Comparison of ENCODE assay signal across 13 cellular contexts in the genomic region with DNA sequence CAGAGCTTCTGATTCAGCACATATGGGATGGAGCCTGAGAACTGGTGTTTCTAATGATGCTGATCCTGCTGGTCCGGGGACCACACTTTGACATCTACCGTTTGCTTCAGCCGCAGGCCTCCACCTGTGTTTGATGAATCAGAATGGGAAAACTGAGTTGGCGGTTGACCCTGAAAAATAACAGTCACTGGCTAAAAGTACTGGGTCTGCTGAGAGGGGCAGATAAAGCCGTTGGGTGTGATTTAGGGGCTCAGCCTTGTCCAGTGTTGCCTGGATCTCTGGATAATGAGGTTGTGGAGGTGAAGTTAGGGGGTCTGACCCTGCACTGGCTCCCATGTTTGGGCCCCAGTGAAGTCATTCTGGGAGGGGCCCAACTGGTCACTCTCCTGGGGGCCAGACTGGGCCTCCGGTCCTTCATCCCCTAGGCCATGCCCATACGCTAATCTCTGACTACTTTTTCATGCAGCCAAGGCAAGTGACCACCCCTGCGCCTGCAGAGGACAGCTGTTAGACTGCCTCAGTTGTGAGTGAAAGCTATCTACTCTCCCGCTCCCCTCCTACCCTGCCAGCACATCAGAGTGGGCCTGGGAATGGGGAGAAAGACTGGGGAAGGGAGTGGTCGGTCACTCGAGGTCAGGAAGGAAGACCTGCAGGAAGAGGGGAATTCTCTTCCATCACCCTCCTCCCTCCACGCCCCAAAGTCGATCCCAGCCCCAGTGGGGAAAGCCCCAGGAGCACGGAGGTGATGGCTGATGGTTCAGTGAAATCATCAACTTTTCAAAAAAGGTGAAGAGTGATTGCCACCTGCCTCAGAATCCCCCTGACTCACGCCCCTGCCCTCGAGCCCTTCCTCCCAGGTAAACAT. TPM values are rescaled to one million over a fixed set of nuclear protein-coding genes. Genes with fewer than 3 reads are reported as not detected.
DNase-seq lines count a peak whose midpoint lies in the region; ATAC-seq, FAIRE-seq and TF ChIP-seq lines count a peak whose summit lies in the region.
"Had no signal": no experiment of that assay in that cellular context is flagged by ENCODE, and none has a peak within 500 bp of the region (broad histone marks: within the 10 kb centered on the region; RNA-seq: fewer than 3 reads in every experiment).

No MANE protein-coding gene starts in this region.

- peak; percentile 51 for ATAC-seq in GM19351 (IDR thresholded peaks at IDR 0.05; ENCODE audit: unreplicated experiment)
- ATAC-seq in HG03045 (IDR thresholded peaks at IDR 0.05; ENCODE audit: unreplicated experiment), result peak; percentile 38
- ATAC-seq: body of pancreas had no signal

- no peaks in the 10 kb centered on the region for H4K20me1 ChIP-seq in astrocyte (ENCODE audit: insufficient read depth, low read length)

- H3K79me2 ChIP-seq in astrocyte (ENCODE audit: insufficient read depth, low read length), result no peaks in the 10 kb centered on the region

- FAIRE-seq in GM12891 (lab: Jason Lieb, UNC) (peak; percentile 67), astrocyte (lab: Jason Lieb, UNC) (no peak)

- DNase-seq in GM12891 (ENCODE audit: insufficient read length, low spot score) (no peak), astrocyte (ENCODE audit: low read depth) (peak; percentile 54), NCI-H2227 treated with DMSO at 0.1 percent for 48 hours (lab: John Stamatoyannopoulos, UW) (no peak), NOMO-1 (lab: John Stamatoyannopoulos, UW; ENCODE audit: unreplicated experiment in 2 of 2) (no peak), colonic mucosa (no peak)
- no peak for DNase-seq in activated CD4-positive, alpha-beta T cell treated with anti-CD3 and anti-CD28 coated beads, Interleukin-2, amount 10 ng/mL, durations not matched to agents 7 days and 5 days
- DNase-seq: body of pancreas; occipital lobe; SHP77; stimulated activated naive CD4-positive, alpha-beta T cell had no signal

- H3K27me3 ChIP-seq in astrocyte (ENCODE audit: insufficient read depth, low read length) (no peaks in the 10 kb centered on the region), colonic mucosa (no peaks in the 10 kb centered on the region)
- H3K27me3 ChIP-seq: BLaER1, body of pancreas had no signal

- peaks cover 33% of the 10 kb centered on the region for H3K36me3 Mint-ChIP-seq in astrocyte (ENCODE audit: low read depth, unreplicated experiment)
- H3K36me3 Mint-ChIP-seq in activated CD4-positive, alpha-beta T cell treated with anti-CD3 and anti-CD28 coated beads, Interleukin-2, amount 10 ng/mL, durations not matched to agents 7 days and 5 days (ENCODE audit: low read depth), result no peaks in the 10 kb centered on the region

- H3K9ac ChIP-seq in astrocyte (ENCODE audit: low read length), result no peak overlapping the region
- H3K9ac ChIP-seq in colonic mucosa (ENCODE audit: low read depth in 2 of 2, low read length in 2 of 2), result no peak overlapping the region
- H3K9ac ChIP-seq: BLaER1 had no signal

- POLR2A ChIA-PET in activated CD4-positive, alpha-beta T cell treated with anti-CD3 and anti-CD28 coated beads, Interleukin-2, amount 10 ng/mL, durations not matched to agents 7 days and 5 days (lab: Charles Lee), result no interaction called here

- peak overlapping the region; percentile 17 for H3K27ac ChIP-seq in astrocyte (ENCODE audit: low read depth, low read length)
- H3K27ac ChIP-seq in colonic mucosa, result no peak overlapping the region
- H3K27ac ChIP-seq: BLaER1, body of pancreas had no signal

- H3K4me2 ChIP-seq in astrocyte (ENCODE audit: low read length), result peak overlapping the region; percentile 23
- H3K4me2 ChIP-seq: BLaER1 had no signal

- H3K4me3 ChIP-seq in astrocyte (ENCODE audit: insufficient read depth, low read depth, low read length) (no peak overlapping the region), colonic mucosa (no peak overlapping the region)
- H3K4me3 ChIP-seq: BLaER1, body of pancreas had no signal

- peak; percentile 16; the same call in 1 of the 2 replicates for TF ChIP-seq POLR2A in GM12891 (IDR thresholded peaks at IDR 0.05; ENCODE audit: low read depth, low read length)

- H2AFZ ChIP-seq in astrocyte (ENCODE audit: low read depth, low read length), result no peak overlapping the region

- TF ChIP-seq CTCF in astrocyte (IDR thresholded peaks at IDR 0.05; ENCODE audit: insufficient read depth, low read depth, low read length) (no peak), colonic mucosa (IDR thresholded peaks at IDR 0.05) (no peak)

- intact Hi-C loops in colonic mucosa (cut with DNase I), result no loop called here

- no peak overlapping the region for H3K4me3 Mint-ChIP-seq in astrocyte (ENCODE audit: unreplicated experiment)
- H3K4me3 Mint-ChIP-seq in activated CD4-positive, alpha-beta T cell treated with anti-CD3 and anti-CD28 coated beads, Interleukin-2, amount 10 ng/mL, durations not matched to agents 7 days and 5 days, result no peak overlapping the region

- H3K9me3 Mint-ChIP-seq in astrocyte (ENCODE audit: unreplicated experiment), result peaks cover 5% of the 10 kb centered on the region
- H3K9me3 Mint-ChIP-seq in activated CD4-positive, alpha-beta T cell treated with anti-CD3 and anti-CD28 coated beads, Interleukin-2, amount 10 ng/mL, durations not matched to agents 7 days and 5 days, result no peaks in the 10 kb centered on the region

- H3K9me3 ChIP-seq in astrocyte (ENCODE audit: insufficient read depth, low read depth, low read length), result no peaks in the 10 kb centered on the region
- no peaks in the 10 kb centered on the region for H3K9me3 ChIP-seq in colonic mucosa
- H3K9me3 ChIP-seq: BLaER1, body of pancreas had no signal

- H3K4me1 Mint-ChIP-seq in astrocyte (ENCODE audit: low read depth, unreplicated experiment), result peaks cover 12% of the 10 kb centered on the region
- peaks cover 10% of the 10 kb centered on the region for H3K4me1 Mint-ChIP-seq in activated CD4-positive, alpha-beta T cell treated with anti-CD3 and anti-CD28 coated beads, Interleukin-2, amount 10 ng/mL, durations not matched to agents 7 days and 5 days

- H3K36me3 ChIP-seq in astrocyte (ENCODE audit: insufficient read depth, low read length) (no peaks in the 10 kb centered on the region), colonic mucosa (no peaks in the 10 kb centered on the region)

- H3K4me1 ChIP-seq in astrocyte (ENCODE audit: insufficient read depth, low read length) (peaks cover 10% of the 10 kb centered on the region), colonic mucosa (no peaks in the 10 kb centered on the region)

- no peak overlapping the region for H3K27ac Mint-ChIP-seq in astrocyte (ENCODE audit: unreplicated experiment)
- H3K27ac Mint-ChIP-seq in activated CD4-positive, alpha-beta T cell treated with anti-CD3 and anti-CD28 coated beads, Interleukin-2, amount 10 ng/mL, durations not matched to agents 7 days and 5 days, result no peak overlapping the region

- peaks cover 19% of the 10 kb centered on the region for H3K27me3 Mint-ChIP-seq in astrocyte (ENCODE audit: low read depth, unreplicated experiment)
- H3K27me3 Mint-ChIP-seq in activated CD4-positive, alpha-beta T cell treated with anti-CD3 and anti-CD28 coated beads, Interleukin-2, amount 10 ng/mL, durations not matched to agents 7 days and 5 days, result peaks cover 2% of the 10 kb centered on the region

- CTCF ChIA-PET in activated CD4-positive, alpha-beta T cell treated with anti-CD3 and anti-CD28 coated beads, Interleukin-2, amount 10 ng/mL, durations not matched to agents 7 days and 5 days (lab: Charles Lee), result interaction anchor here (0.5 to 1.6 kb wide), 3 partner anchors 15 to 501 kb away, joined by 3 read pairs; no protein-coding TSS in a partner anchor

TF ChIP-seq in GM12891, 5 proteins besides CTCF, POLR2A, EP300 and RAD21:
- TF ChIP-seq PAX5 (IDR thresholded peaks at IDR 0.05; ENCODE audit: insufficient read depth, low read length, severe bottlenecking), result no peak
- peak; percentile 37; the same call in 1 of the 2 replicates for TF ChIP-seq TAF1 (IDR thresholded peaks at IDR 0.05; ENCODE audit: low read depth, low read length)
- TF ChIP-seq POLR2AphosphoS5 (IDR thresholded peaks at IDR 0.05; ENCODE audit: low read depth, low read length), result 0 out of 2 replicates have a peak, but pooled peaks have one; percentile 5
- TF ChIP-seq SPI1 (IDR thresholded peaks at IDR 0.05; ENCODE audit: low read depth, low read length), result no peak
- 0 out of 2 replicates have a peak, but pooled peaks have one; percentile 12 for TF ChIP-seq POU2F2 (IDR thresholded peaks at IDR 0.05; ENCODE audit: low read depth, low read length)

RNA-seq across cellular contexts. Expression of a gene that starts 27.7 kb away (rescaled TPM):
- 8.0 TPM for polyA plus RNA-seq in GM12891 (2012; ENCODE audit: low read depth, missing spikeins)
- 7.1 and 10.0 TPM in 2 replicates for total RNA-seq in astrocyte
- 1 to 10 TPM in 1 of 2 donors, under 1 TPM in 1; 0.48 to 1.6 TPM for total RNA-seq in colonic mucosa
- under 1 TPM in 1 of 2 experiments, not detected in 1; 0.12 TPM for total RNA-seq in activated CD4-positive, alpha-beta T cell treated with anti-CD3 and anti-CD28 coated beads, Interleukin-2, amount 10 ng/mL, durations not matched to agents 7 days and 5 days

RNA-seq across cellular contexts. Expression of a gene that starts 37.7 kb away (rescaled TPM):
- 12.2 TPM for polyA plus RNA-seq in GM12891 (2012; ENCODE audit: low read depth, missing spikeins)
- total RNA-seq in astrocyte (21.4 and 21.6 TPM in 2 replicates), colonic mucosa (10 to 100 TPM; 19.0 to 20.6 TPM)
- total RNA-seq in activated CD4-positive, alpha-beta T cell treated with anti-CD3 and anti-CD28 coated beads, Interleukin-2, amount 10 ng/mL, durations not matched to agents 7 days and 5 days, result 10 to 100 TPM; 51.8 to 57.7 TPM
